Comparison of ENCODE assay signal across 18 cellular contexts in the genomic region with DNA sequence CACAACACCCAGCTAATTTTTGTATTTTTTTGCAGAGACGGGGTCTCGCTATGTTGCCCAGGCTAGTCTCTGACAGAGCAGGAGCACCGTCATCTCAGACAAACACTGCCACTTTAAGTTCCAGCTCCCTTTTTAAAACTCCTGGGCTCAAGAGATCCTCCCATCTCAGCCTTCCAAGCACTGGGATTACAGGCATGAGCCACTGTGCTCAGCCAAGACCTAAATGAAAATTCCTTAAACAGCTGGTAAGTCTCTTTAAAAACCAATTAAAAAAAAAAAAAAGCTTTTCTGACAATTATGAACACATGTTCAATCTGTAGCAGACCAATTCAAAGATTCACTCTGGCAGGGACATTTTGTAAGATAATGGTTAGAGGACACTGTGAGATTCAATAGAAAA.
DNase-seq lines count a peak whose midpoint lies in the region; ATAC-seq and TF ChIP-seq lines count a peak whose summit lies in the region.
"Had no signal": no experiment of that assay in that cellular context is flagged by ENCODE, and none has a peak within 500 bp of the region (broad histone marks: within the 10 kb centered on the region; RNA-seq: fewer than 3 reads in every experiment).

No MANE protein-coding gene starts in this region.

- H3K9me3 ChIP-seq in left lung, result no peaks in the 10 kb centered on the region
- H3K9me3 ChIP-seq: A549, HAP-1 had no signal

- H3K36me3 ChIP-seq in left lung, result peaks cover 0 to 53% of the 10 kb centered on the region in 2 donors

- H3K27me3 ChIP-seq in left lung, result no peaks in the 10 kb centered on the region

- no peak overlapping the region for H3K4me3 Mint-ChIP-seq in activated naive CD8-positive, alpha-beta T cell
- H3K4me3 Mint-ChIP-seq in activated naive CD8-positive, alpha-beta T cell treated with anti-CD3 and anti-CD28 coated beads for 36 hours, result no peak overlapping the region

- TF ChIP-seq CTCF in left lung (IDR thresholded peaks at IDR 0.05), result no peak

- H3K9me3 Mint-ChIP-seq in activated naive CD8-positive, alpha-beta T cell (ENCODE audit: low read depth), result no peaks in the 10 kb centered on the region
- no peaks in the 10 kb centered on the region for H3K9me3 Mint-ChIP-seq in activated naive CD8-positive, alpha-beta T cell treated with anti-CD3 and anti-CD28 coated beads for 36 hours

- intact Hi-C loops in left lung (cut with DNase I), result no loop called here

- peak; percentile 30 for ATAC-seq in left lung
- no peak for ATAC-seq in HG03442 (IDR thresholded peaks at IDR 0.05; ENCODE audit: unreplicated experiment)
- ATAC-seq: A549 had no signal

- H3K4me1 ChIP-seq in left lung, result peaks cover 0 to 3% of the 10 kb centered on the region in 2 donors

- no peak overlapping the region for H3K4me3 ChIP-seq in left lung
- H3K4me3 ChIP-seq: A549, HAP-1 had no signal

- H3K36me3 Mint-ChIP-seq in activated naive CD8-positive, alpha-beta T cell, result peaks cover 14% of the 10 kb centered on the region
- H3K36me3 Mint-ChIP-seq in activated naive CD8-positive, alpha-beta T cell treated with anti-CD3 and anti-CD28 coated beads for 36 hours, result peaks cover 10% of the 10 kb centered on the region

- no peaks in the 10 kb centered on the region for H3K27me3 Mint-ChIP-seq in activated naive CD8-positive, alpha-beta T cell
- no peaks in the 10 kb centered on the region for H3K27me3 Mint-ChIP-seq in activated naive CD8-positive, alpha-beta T cell treated with anti-CD3 and anti-CD28 coated beads for 36 hours

- no peak overlapping the region for H3K27ac ChIP-seq in left lung
- H3K27ac ChIP-seq: A549, HL-60 had no signal

- no peak for DNase-seq in activated naive CD8-positive, alpha-beta T cell treated with anti-CD3 and anti-CD28 coated beads for 36 hours
- peak; percentile 39 for DNase-seq in NCI-H82 treated with DMSO at 0.1 percent for 48 hours (lab: John Stamatoyannopoulos, UW; ENCODE audit: unreplicated experiment)
- DNase-seq in left lung, result no peak
- no peak for DNase-seq in NCI-H510A treated with DMSO at 0.1 percent for 48 hours (lab: John Stamatoyannopoulos, UW)
- no peak for DNase-seq in NCI-H774 (lab: John Stamatoyannopoulos, UW)
- DNase-seq in effector CD8-positive, alpha-beta T cell (lab: John Stamatoyannopoulos, UW), result no peak
- DNase-seq: COR-L47; DMS79; NCI-H2029; NCI-H526; NK-92 treated with Interleukin-12 subunit alpha and Interleukin-12 subunit beta, amount 100 ng/mL, for 24 hours; RPMI8226; SW 1271 had no signal

- H3K4me1 Mint-ChIP-seq in activated naive CD8-positive, alpha-beta T cell (ENCODE audit: low read depth), result peaks cover 7% of the 10 kb centered on the region
- peaks cover 8% of the 10 kb centered on the region for H3K4me1 Mint-ChIP-seq in activated naive CD8-positive, alpha-beta T cell treated with anti-CD3 and anti-CD28 coated beads for 36 hours

- H3K27ac Mint-ChIP-seq in activated naive CD8-positive, alpha-beta T cell, result peak overlapping the region; percentile 28
- no peak overlapping the region for H3K27ac Mint-ChIP-seq in activated naive CD8-positive, alpha-beta T cell treated with anti-CD3 and anti-CD28 coated beads for 36 hours
